ENCODE assay signal across 1 cellular context in the genomic region with DNA sequence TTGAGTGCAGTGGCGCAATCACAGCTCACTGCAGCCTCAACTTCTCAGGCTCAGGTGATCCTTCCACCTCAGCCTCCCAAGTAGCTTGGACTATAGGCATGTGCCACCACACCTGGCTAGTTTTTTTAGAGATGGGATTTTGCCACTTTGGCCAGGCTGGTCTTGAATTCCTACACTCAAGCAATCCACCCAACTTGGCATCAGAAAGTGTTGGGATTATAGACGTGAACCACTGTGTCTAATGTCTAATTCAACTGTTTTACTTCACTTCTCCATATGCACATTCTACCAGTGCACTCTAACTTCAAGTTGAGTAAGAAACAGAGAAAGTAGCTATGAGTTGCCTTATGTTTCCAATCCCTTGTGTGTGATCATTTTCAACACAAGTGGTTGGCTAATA.
TF ChIP-seq lines count a peak whose summit lies in the region.

No MANE protein-coding gene starts in this region.

TF ChIP-seq in HepG2, 621 proteins besides CTCF, POLR2A, EP300 and RAD21:
- TF ChIP-seq PAF1 (CRISPR knock-in tag; IDR thresholded peaks at IDR 0.05) (0 out of 2 replicates have a peak, but pooled peaks have one; percentile 65), CC2D1A (CRISPR knock-in tag; IDR thresholded peaks at IDR 0.05) (0 out of 2 replicates have a peak, but pooled peaks have one; percentile 71)
- TF ChIP-seq, protein P1, sequence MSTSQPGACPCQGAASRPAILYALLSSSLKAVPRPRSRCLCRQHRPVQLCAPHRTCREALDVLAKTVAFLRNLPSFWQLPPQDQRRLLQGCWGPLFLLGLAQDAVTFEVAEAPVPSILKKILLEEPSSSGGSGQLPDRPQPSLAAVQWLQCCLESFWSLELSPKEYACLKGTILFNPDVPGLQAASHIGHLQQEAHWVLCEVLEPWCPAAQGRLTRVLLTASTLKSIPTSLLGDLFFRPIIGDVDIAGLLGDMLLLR (CRISPR knock-in tag; IDR thresholded peaks at IDR 0.05): no peak
